In the genomic region with DNA sequence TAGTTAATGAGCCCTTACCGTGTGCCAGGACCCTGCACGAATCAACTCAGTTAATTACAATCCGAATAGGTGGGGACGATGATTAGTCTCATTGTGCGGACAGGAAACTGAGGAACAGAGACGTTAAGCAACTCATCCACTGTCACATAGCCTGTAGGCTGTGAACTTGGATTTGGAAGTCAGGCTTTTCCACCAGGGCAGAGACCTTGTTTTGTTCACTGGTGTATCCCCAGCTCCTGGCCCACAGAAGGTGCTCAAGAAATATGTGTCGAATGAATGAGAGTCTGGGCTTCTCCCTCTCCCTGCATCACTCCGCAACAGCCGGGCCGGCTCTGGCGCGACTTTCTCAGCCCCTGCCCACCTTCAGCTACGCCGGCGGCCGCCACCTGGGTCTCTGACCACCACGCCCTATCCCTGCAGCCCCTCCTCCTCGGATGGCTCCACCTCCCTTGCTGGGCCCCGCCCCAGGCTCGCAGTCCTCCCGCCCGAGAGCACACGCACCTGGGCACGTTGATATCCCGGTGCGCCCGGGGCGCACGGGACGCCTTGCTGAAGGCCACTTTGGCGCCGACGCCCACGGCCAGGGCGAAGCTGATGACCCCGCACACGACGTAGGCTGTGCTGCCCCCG, we compare ENCODE assay signal across 1 cellular context.
TF ChIP-seq lines count a peak whose summit lies in the region.

No MANE protein-coding gene starts in this region.

TF ChIP-seq in IMR-90, 13 proteins besides CTCF, POLR2A, EP300 and RAD21:
- no peak for TF ChIP-seq SMC3 (IDR thresholded peaks at IDR 0.05; ENCODE audit: low read depth, low read length)
- TF ChIP-seq ELK1 (IDR thresholded peaks at IDR 0.05; ENCODE audit: borderline replicate concordance, low read depth, low read length), result no peak
- TF ChIP-seq FOS (IDR thresholded peaks at IDR 0.05; ENCODE audit: low read depth, low read length), result no peak
TF ChIP-seq in IMR-90: peak in this region for 0.
